ENCODE assay signal across 11 cellular contexts in the genomic region with DNA sequence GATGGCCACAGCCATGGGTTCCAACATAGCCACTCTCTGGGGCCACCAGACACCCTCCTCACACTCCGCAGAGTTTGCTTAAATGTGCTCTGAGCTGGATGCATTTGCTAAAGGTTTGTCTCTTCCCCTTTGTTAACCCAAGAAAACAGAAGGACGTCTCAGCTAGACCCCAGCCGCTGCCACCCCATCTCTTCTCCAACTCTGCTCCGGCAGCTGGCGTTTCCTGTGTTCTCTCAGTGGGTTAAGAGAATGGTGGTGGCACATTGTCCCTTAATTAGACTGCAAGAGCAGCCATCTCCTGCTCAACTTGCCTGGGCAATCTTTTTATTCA. TPM values are rescaled to one million over a fixed set of nuclear protein-coding genes. Genes with fewer than 3 reads are reported as not detected.
DNase-seq lines count a peak whose midpoint lies in the region; ATAC-seq, FAIRE-seq and TF ChIP-seq lines count a peak whose summit lies in the region.
"Had no signal": no experiment of that assay in that cellular context is flagged by ENCODE, and none has a peak within 500 bp of the region (broad histone marks: within the 10 kb centered on the region; RNA-seq: fewer than 3 reads in every experiment).

No MANE protein-coding gene starts in this region.

- H3K9me3 ChIP-seq in A549 = no peaks in the 10 kb centered on the region; the same call in 2 of the 3 replicates
- no peaks in the 10 kb centered on the region for H3K9me3 ChIP-seq in SU-DHL-6 (ENCODE audit: insufficient read depth, low read length)

- H3K4me2 ChIP-seq in A549 (no peak overlapping the region), SU-DHL-6 (ENCODE audit: low read depth, low read length, poor library complexity, severe bottlenecking) (peak overlapping the region; percentile 93)

- H3K4me3 ChIP-seq in A549 = no peak overlapping the region
- no peak overlapping the region for H3K4me3 ChIP-seq in SU-DHL-6 (ENCODE audit: insufficient read depth, low read length, poor library complexity, severe bottlenecking)
- H3K4me3 ChIP-seq: cardiac muscle cell had no signal

- CTCF ChIA-PET in A549 (lab: Yijun Ruan, JAX) = interaction anchor here (0.9 kb wide), 1 partner anchor 137 kb away, joined by 3 read pairs; no protein-coding TSS in a partner anchor

- H2AFZ ChIP-seq in SU-DHL-6 (ENCODE audit: low read depth, low read length, severe bottlenecking) = no peak overlapping the region

- no peaks in the 10 kb centered on the region for H3K36me3 ChIP-seq in SU-DHL-6 (ENCODE audit: low read length)
- H3K36me3 ChIP-seq: cardiac muscle cell had no signal

- WGBS in A549 (ENCODE audit: missing lambda C conversion rate) = 89% methylated on average over 5 of the region's 5 CpGs

- no peaks in the 10 kb centered on the region for H3K27me3 ChIP-seq in SU-DHL-6 (ENCODE audit: low read length)
- H3K27me3 ChIP-seq: cardiac muscle cell had no signal

- no peak for TF ChIP-seq RAD21 in A549 (conservative IDR thresholded peaks at IDR 0.05 in 1 of 2, IDR thresholded peaks at IDR 0.05 in 1 of 2)

- ATAC-seq in A549 = no peak
- no peak for ATAC-seq in HG02610 (IDR thresholded peaks at IDR 0.05; ENCODE audit: unreplicated experiment)

- POLR2A ChIA-PET in A549 (lab: Yijun Ruan, JAX) = no interaction called here

- DNase-seq in A549 (ENCODE audit: low read depth in 1 of 2, low spot score in 1 of 2) (no peak), GM12892 (ENCODE audit: insufficient read length) (no peak), epithelial cell of prostate (ENCODE audit: low read depth, low spot score) (no peak), amniotic stem cell (lab: John Stamatoyannopoulos, UW) (no peak), MV-4-11 (lab: John Stamatoyannopoulos, UW) (no peak), NCI-H748 (lab: John Stamatoyannopoulos, UW; ENCODE audit: unreplicated experiment) (no peak)
- DNase-seq: NCI-H226 had no signal

- H3K9me2 ChIP-seq in SU-DHL-6 (replicated peaks; ENCODE audit: insufficient read depth, low read length) = no peaks in the 10 kb centered on the region

- no peaks in the 10 kb centered on the region for H4K20me1 ChIP-seq in SU-DHL-6 (ENCODE audit: low read depth, low read length)

- H3K4me1 ChIP-seq in A549 = 0 out of 3 replicates have a peak, but pooled peaks cover 5% of the 10 kb centered on the region

- H3F3A ChIP-seq in SU-DHL-6 (ENCODE audit: insufficient read depth) = peaks cover 75% of the 10 kb centered on the region

- TF ChIP-seq EP300 in A549 (IDR thresholded peaks at IDR 0.05) = no peak

- TF ChIP-seq POLR2A in A549 (IDR thresholded peaks at IDR 0.05; ENCODE audit: low read length) = no peak
- peak; percentile 68; the same call in 1 of the 2 replicates for TF ChIP-seq POLR2A in GM12892 (IDR thresholded peaks at IDR 0.05; ENCODE audit: low read depth, low read length)

- no peak for FAIRE-seq in A549 (lab: Jason Lieb, UNC)
- FAIRE-seq in GM12892 (lab: Jason Lieb, UNC) = no peak

- H3K9ac ChIP-seq in SU-DHL-6 (ENCODE audit: low read length) = peak overlapping the region; percentile 57

- 0 out of 2 replicates have a peak, but pooled peaks cover 9% of the 10 kb centered on the region for H3K79me2 ChIP-seq in SU-DHL-6 (ENCODE audit: insufficient read depth, low read length)

- TF ChIP-seq CTCF in A549 (IDR thresholded peaks at IDR 0.05) (no peak), SU-DHL-6 (IDR thresholded peaks at IDR 0.05; ENCODE audit: insufficient read depth, low read length, poor library complexity, severe bottlenecking) (no peak)

- H3K27ac ChIP-seq in A549 (peak overlapping the region; percentile 31 to 63; a peak in 1 of 6 replicates), SU-DHL-6 (ENCODE audit: low read depth, low read length) (peak overlapping the region; percentile 99), epithelial cell of prostate (peak overlapping the region; percentile 74)
- H3K27ac ChIP-seq: cardiac muscle cell had no signal

TF ChIP-seq in A549, 52 proteins besides CTCF, POLR2A, EP300 and RAD21:
- TF ChIP-seq TFCP2L1 (CRISPR knock-in tag; IDR thresholded peaks at IDR 0.05) (no peak), RARB (CRISPR knock-in tag; IDR thresholded peaks at IDR 0.05) (no peak), HEYL (CRISPR knock-in tag; IDR thresholded peaks at IDR 0.05) (no peak), EHMT2 (IDR thresholded peaks at IDR 0.05; ENCODE audit: low read depth) (no peak), CBX2 (IDR thresholded peaks at IDR 0.05; ENCODE audit: borderline replicate concordance, low read depth) (no peak), POLR2AphosphoS2 (conservative IDR thresholded peaks at IDR 0.05; ENCODE audit: low read length) (no peak), RFX5 (IDR thresholded peaks at IDR 0.05) (no peak)

RNA-seq across cellular contexts. Expression of a gene that starts 43.7 kb away (rescaled TPM):
- polyA plus RNA-seq in A549 (2011; rRNA removed) = not detected in 2 replicates
- polyA plus RNA-seq in A549 (2012; cell fraction: cytosol; rRNA removed) = not detected in 2 replicates
- 0.01 TPM in 1 of 2 replicates, not detected in the other for polyA plus RNA-seq in A549 (2012; cell fraction: nucleus; rRNA removed)
- polyA plus RNA-seq in A549 (2017; fragmentation: RNase III; extraction: RNeasy Plus Mini Kit Qiagen cat#74134 plus additional on column Dnase treatment) = 0.03 TPM in 1 of 3 replicates, not detected in the others
- polyA minus RNA-seq in A549 (2011; rRNA and poly(A)+ RNA removed) = not detected in 2 replicates
- 0.17 TPM for polyA plus RNA-seq in GM12892 (2012; ENCODE audit: missing spikeins)
- polyA plus RNA-seq: BJ, cardiac muscle cell had no signal

Comparison
In these comparisons a context has a peak if more than half of its experiments do, and no peak if none do; other contexts are left out.
1. H3K27ac ChIP-seq: peak in every context shown above with its lines; median percentile 99 in SU-DHL-6; 74 in epithelial cell of prostate; 47 in A549.